Comparison of ENCODE assay signal across 1 cellular context in genomic region chr19:44971451-44971850, GRCh38.
TF ChIP-seq lines count a peak whose summit lies in the region.

No MANE protein-coding gene starts in this region.

TF ChIP-seq in K562, 482 proteins besides CTCF, POLR2A, EP300 and RAD21:
- 0 out of 2 replicates have a peak, but pooled peaks have one; percentile 30 for TF ChIP-seq CEBPB (tag; IDR thresholded peaks at IDR 0.05)
